Comparison of ENCODE assay signal across 21 cellular contexts in genomic region chr15:71729319-71729718, GRCh38.
"Had no signal": no experiment of that assay in that cellular context is flagged by ENCODE, and none has a peak within 500 bp of the region (broad histone marks: within the 10 kb centered on the region; RNA-seq: fewer than 3 reads in every experiment).

No MANE protein-coding gene starts in this region.

- H3K9me3 Mint-ChIP-seq: endodermal cell; naive thymus-derived CD4-positive, alpha-beta T cell; neural crest cell; stimulated activated naive CD8-positive, alpha-beta T cell treated with anti-CD3 and anti-CD28 coated beads, Interleukin-15, amount 100 ng/mL, for 72 hours had no signal

- H3K27me3 ChIP-seq: heart left ventricle, pancreas, upper lobe of right lung had no signal

- H3K4me1 Mint-ChIP-seq: stimulated activated naive B cell treated with anti-CD40 and anti-IgM and Interleukin-4, amounts not matched to agents 10 μg/mL and 1 μg/mL and 100 μg/mL, for 72 hours; stimulated activated naive CD8-positive, alpha-beta T cell treated with anti-CD3 and anti-CD28 coated beads, Interleukin-15, amount 100 ng/mL, for 72 hours had no signal

- H3K4me1 ChIP-seq: pancreas had no signal

- H3K36me3 ChIP-seq: pancreas, thoracic aorta, upper lobe of right lung had no signal

- H3K27ac Mint-ChIP-seq: endodermal cell; naive thymus-derived CD4-positive, alpha-beta T cell; progenitor cell of endocrine pancreas; stimulated activated naive B cell treated with anti-CD40 and anti-IgM and Interleukin-4, amounts not matched to agents 10 μg/mL and 1 μg/mL and 100 μg/mL, for 72 hours; stimulated activated naive CD8-positive, alpha-beta T cell treated with anti-CD3 and anti-CD28 coated beads, Interleukin-15, amount 100 ng/mL, for 72 hours had no signal

- H3K27ac ChIP-seq: coronary artery, pancreas, upper lobe of right lung had no signal

- H3K4me3 ChIP-seq: coronary artery, heart left ventricle, pancreas, thoracic aorta, upper lobe of right lung had no signal

- DNase-seq: caudate nucleus; effector CD4-positive, alpha-beta T cell; foreskin melanocyte; heart left ventricle; hippocampal formation; left colon; mesendoderm; naive thymus-derived CD4-positive, alpha-beta T cell; nucleus accumbens; pancreas; right cardiac atrium; stimulated activated CD4-positive, alpha-beta T cell treated with anti-CD3 and anti-CD28 coated beads, Interleukin-4, amount 100 ng/mL, for 24 hours; stimulated activated naive B cell treated with anti-CD40 and anti-IgM and Interleukin-4, amounts not matched to agents 10 μg/mL and 1 μg/mL and 100 μg/mL, for 72 hours; stimulated activated naive CD8-positive, alpha-beta T cell treated with anti-CD3 and anti-CD28 coated beads, Interleukin-15, amount 100 ng/mL, for 72 hours; substantia nigra; upper lobe of right lung had no signal

- ATAC-seq: heart left ventricle; naive thymus-derived CD4-positive, alpha-beta T cell; pancreas; stimulated activated naive B cell treated with anti-CD40 and anti-IgM and Interleukin-4, amounts not matched to agents 10 μg/mL and 1 μg/mL and 100 μg/mL, for 72 hours; stimulated activated naive CD8-positive, alpha-beta T cell treated with anti-CD3 and anti-CD28 coated beads, Interleukin-15, amount 100 ng/mL, for 72 hours; upper lobe of right lung had no signal

- H3K9me3 ChIP-seq: heart left ventricle, pancreas, thoracic aorta, upper lobe of right lung had no signal

- H3K36me3 Mint-ChIP-seq: stimulated activated naive B cell treated with anti-CD40 and anti-IgM and Interleukin-4, amounts not matched to agents 10 μg/mL and 1 μg/mL and 100 μg/mL, for 72 hours had no signal

- H3K4me3 Mint-ChIP-seq: endodermal cell; naive thymus-derived CD4-positive, alpha-beta T cell; neural crest cell; stimulated activated naive B cell treated with anti-CD40 and anti-IgM and Interleukin-4, amounts not matched to agents 10 μg/mL and 1 μg/mL and 100 μg/mL, for 72 hours; stimulated activated naive CD8-positive, alpha-beta T cell treated with anti-CD3 and anti-CD28 coated beads, Interleukin-15, amount 100 ng/mL, for 72 hours had no signal
